8 cellular contexts compared by ENCODE assay signal in genomic region chr11:64341851-64342791, GRCh38. TPM values are rescaled to one million over a fixed set of nuclear protein-coding genes. Genes with fewer than 3 reads are reported as not detected.
DNase-seq lines count a peak whose midpoint lies in the region; ATAC-seq and TF ChIP-seq lines count a peak whose summit lies in the region.

No MANE protein-coding gene starts in this region.

- H3K36me3 ChIP-seq in A673 (ENCODE audit: insufficient read depth, low read length, poor library complexity, severe bottlenecking) (no peaks in the 10 kb centered on the region), urinary bladder (ENCODE audit: insufficient read depth) (no peaks in the 10 kb centered on the region)

- peak overlapping the region; percentile 36 for H3K4me3 Mint-ChIP-seq in T-helper 2 cell treated with Interferon-gamma antibody and Interleukin-4, amounts not matched to agents 5 μg/mL and 100 μg/mL, for 36 hours

- H3K36me3 Mint-ChIP-seq in T-helper 2 cell treated with Interferon-gamma antibody and Interleukin-4, amounts not matched to agents 5 μg/mL and 100 μg/mL, for 36 hours (ENCODE audit: low read depth), result peaks cover 34% of the 10 kb centered on the region

- CTCF ChIA-PET in A673 (lab: Charles Lee), result interaction anchor here (1.0 to 2.2 kb wide), 7 partner anchors 10 to 138 kb away, joined by 3 to 25 read pairs (median 9); partner anchors contain the start of genes PRDX5 and TRMT112

- no peaks in the 10 kb centered on the region for H3K9me3 ChIP-seq in A673 (ENCODE audit: low read depth, low read length, poor library complexity, severe bottlenecking)
- no peaks in the 10 kb centered on the region for H3K9me3 ChIP-seq in right cardiac atrium (ENCODE audit: control insufficient read depth, low read length)

- POLR2A ChIA-PET in A673 (lab: Charles Lee; ENCODE audit: low non-redundant PET), result interaction anchor here (0.6 kb wide), 1 partner anchor 96 kb away, joined by 4 read pairs; no protein-coding TSS in a partner anchor

- peak; percentile 57 for TF ChIP-seq CTCF in A673 (conservative IDR thresholded peaks at IDR 0.05; ENCODE audit: low read depth, low read length)

- no TSS peak for BruUV-seq in A673 (replicated peaks; lab: Mats Ljungman, UMichigan)

- DNase-seq in A673 (ENCODE audit: low spot score) (peak; percentile 93), GM19240 (ENCODE audit: insufficient read length, low spot score) (peak; percentile 96), NCI-H1048 (lab: John Stamatoyannopoulos, UW) (peak; percentile 43), anterior cingulate cortex (lab: John Stamatoyannopoulos, UW) (peak in 53 of 58 donors; percentile 12 to 84 (median 53)), right cardiac atrium (peak; percentile 90 to 97 (median 95)), putamen (ENCODE audit: low spot score) (peak; percentile 77)
- DNase-seq in T-helper 2 cell treated with Interferon-gamma antibody and Interleukin-4, amounts not matched to agents 5 μg/mL and 100 μg/mL, for 36 hours (ENCODE audit: low spot score), result peak; percentile 86

- H3K4me1 ChIP-seq in A673 (ENCODE audit: insufficient read depth, low read length, poor library complexity, severe bottlenecking) (no peaks in the 10 kb centered on the region), right cardiac atrium (ENCODE audit: control insufficient read depth, insufficient read depth, low read length) (no peaks in the 10 kb centered on the region), urinary bladder (ENCODE audit: insufficient read depth) (peaks cover 3% of the 10 kb centered on the region)

- intact Hi-C loops in A673 (cut with micrococcal nuclease; ENCODE audit: unreplicated experiment) (no loop called here), right cardiac atrium (cut with DNase I) (no loop called here)

- peak overlapping the region; percentile 62 for H3K27ac Mint-ChIP-seq in T-helper 2 cell treated with Interferon-gamma antibody and Interleukin-4, amounts not matched to agents 5 μg/mL and 100 μg/mL, for 36 hours

- H3K9me3 Mint-ChIP-seq in T-helper 2 cell treated with Interferon-gamma antibody and Interleukin-4, amounts not matched to agents 5 μg/mL and 100 μg/mL, for 36 hours, result no peaks in the 10 kb centered on the region

- peak; percentile 91 to 92 for ATAC-seq in right cardiac atrium

- H3K27me3 ChIP-seq in A673 (replicated peaks; ENCODE audit: insufficient read depth, low read depth, low read length, poor library complexity) (no peaks in the 10 kb centered on the region), right cardiac atrium (ENCODE audit: control insufficient read depth, insufficient read depth) (no peaks in the 10 kb centered on the region)

- peaks cover 30% of the 10 kb centered on the region for H3K4me1 Mint-ChIP-seq in T-helper 2 cell treated with Interferon-gamma antibody and Interleukin-4, amounts not matched to agents 5 μg/mL and 100 μg/mL, for 36 hours (ENCODE audit: low read depth)

- H3K27me3 Mint-ChIP-seq in T-helper 2 cell treated with Interferon-gamma antibody and Interleukin-4, amounts not matched to agents 5 μg/mL and 100 μg/mL, for 36 hours (ENCODE audit: low read depth), result no peaks in the 10 kb centered on the region

- 18% methylated on average over 55 of the region's 55 CpGs for WGBS in right cardiac atrium
- WGBS in urinary bladder, result 16% methylated on average over 55 of the region's 55 CpGs

- H3K4me3 ChIP-seq in A673 (ENCODE audit: low read depth, low read length, poor library complexity, severe bottlenecking) (peak overlapping the region; percentile 38), right cardiac atrium (ENCODE audit: low read length) (peak overlapping the region; percentile 12), urinary bladder (ENCODE audit: low read depth, low read length) (peak overlapping the region; percentile 11)

- H3K27ac ChIP-seq in A673 (ENCODE audit: low read depth, low read length, poor library complexity, severe bottlenecking) (peak overlapping the region; percentile 70), right cardiac atrium (ENCODE audit: low read length) (peak overlapping the region; percentile 33), urinary bladder (ENCODE audit: low read depth) (peak overlapping the region; percentile 13)

RNA-seq across cellular contexts. Expression of gene CCDC88B, which starts 2.1 kb away (rescaled TPM):
- total RNA-seq in A673 (2021), result 0.47 and 0.76 TPM in 2 replicates
- 10 to 100 TPM in 3 of 4 donors, 1 to 10 TPM in 1; 5.9 to 14.4 (median 11.6) TPM for total RNA-seq in right cardiac atrium
- polyA plus RNA-seq in right cardiac atrium, result 25.1 TPM
- total RNA-seq in urinary bladder, result 2.6 TPM
- polyA plus RNA-seq in urinary bladder, result 10.2 TPM

RNA-seq across cellular contexts. Expression of gene RPS6KA4, which starts 16.8 kb away (rescaled TPM):
- 22.9 and 24.5 TPM in 2 replicates for total RNA-seq in A673 (2021)
- total RNA-seq in right cardiac atrium, result 10 to 100 TPM; 17.0 to 17.6 (median 17.1) TPM
- 12.8 TPM for polyA plus RNA-seq in right cardiac atrium
- 14.8 TPM for total RNA-seq in urinary bladder
- polyA plus RNA-seq in urinary bladder, result 32.7 TPM

RNA-seq across cellular contexts. Expression of gene PRDX5, which starts 24.2 kb away (rescaled TPM):
- 206 and 221 TPM in 2 replicates for total RNA-seq in A673 (2021)
- total RNA-seq in right cardiac atrium, result 100 to 1,000 TPM; 258 to 356 (median 315) TPM
- polyA plus RNA-seq in right cardiac atrium, result 683 TPM
- 69.0 TPM for total RNA-seq in urinary bladder
- polyA plus RNA-seq in urinary bladder, result 294 TPM

RNA-seq across cellular contexts. Expression of gene TRMT112, which starts 24.8 kb away (rescaled TPM):
- total RNA-seq in A673 (2021) (254 and 270 TPM in 2 replicates), right cardiac atrium (100 to 1,000 TPM in 3 of 4 donors, 10 to 100 TPM in 1; 91.7 to 103 (median 102) TPM), urinary bladder (124 TPM)
- polyA plus RNA-seq in right cardiac atrium (144 TPM), urinary bladder (245 TPM)

RNA-seq across cellular contexts. Expression of gene ESRRA, which starts 36.8 kb away (rescaled TPM):
- total RNA-seq in A673 (2021) (56.2 and 63.8 TPM in 2 replicates), right cardiac atrium (100 to 1,000 TPM; 132 to 171 (median 141) TPM), urinary bladder (13.3 TPM)
- polyA plus RNA-seq in right cardiac atrium (199 TPM), urinary bladder (53.2 TPM)

Comparison
In these comparisons a context has a peak if more than half of its experiments do, and no peak if none do; other contexts are left out.
1. Peak in every context shown above with its lines: DNase-seq, ATAC-seq, H3K4me3 ChIP-seq and H3K27ac ChIP-seq.
2. DNase-seq: peak in every context shown above with its lines; median percentile 96 in GM19240; 95 in right cardiac atrium; 93 in A673; 86 in T-helper 2 cell treated with Interferon-gamma antibody and Interleukin-4, amounts not matched to agents 5 μg/mL and 100 μg/mL, for 36 hours; 77 in putamen; 53 in anterior cingulate cortex; 43 in NCI-H1048.
3. H3K27ac ChIP-seq: peak in every context shown above with its lines; median percentile 70 in A673; 33 in right cardiac atrium; 13 in urinary bladder.